In genomic region chrX:40094900-40095587, GRCh38 we compare ENCODE assay signal across 8 cellular contexts. TPM values are rescaled to one million over a fixed set of nuclear protein-coding genes. Genes with fewer than 3 reads are reported as not detected.
DNase-seq lines count a peak whose midpoint lies in the region; ATAC-seq and TF ChIP-seq lines count a peak whose summit lies in the region.

No MANE protein-coding gene starts in this region.

- H3K27me3 ChIP-seq in layer of hippocampus (ENCODE audit: control insufficient read depth, insufficient read depth, low read length) (no peaks in the 10 kb centered on the region), thyroid gland (peaks cover 6% of the 10 kb centered on the region)

- intact Hi-C loops in thyroid gland (cut with DNase I), result loop anchor here (5.0 kb wide), 1 partner anchor 52 kb away; no protein-coding TSS in a partner anchor

- ATAC-seq in GM19455 (IDR thresholded peaks at IDR 0.05; ENCODE audit: unreplicated experiment), result no peak

- peak overlapping the region in 2 of 3 donors; percentile 25 to 54 for H3K4me3 ChIP-seq in thyroid gland (replicated peaks in 1 of 3)

- no peak for TF ChIP-seq POLR2A in thyroid gland (IDR thresholded peaks at IDR 0.05)

- no peak for DNase-seq in activated naive CD4-positive, alpha-beta T cell treated with anti-CD3 and anti-CD28 coated beads, Interleukin-2, amount 50 U/mL, for 16 hours
- DNase-seq in activated naive CD8-positive, alpha-beta T cell treated with anti-CD3 and anti-CD28 coated beads for 36 hours, result no peak
- no peak for DNase-seq in thyroid gland
- no peak for DNase-seq in GM10266 (ENCODE audit: extremely low spot score)
- DNase-seq in NCI-H2227 (lab: John Stamatoyannopoulos, UW; ENCODE audit: unreplicated experiment), result no peak

- peaks cover 3% of the 10 kb centered on the region for H3K36me3 Mint-ChIP-seq in activated naive CD4-positive, alpha-beta T cell treated with anti-CD3 and anti-CD28 coated beads, Interleukin-2, amount 50 U/mL, for 24 hours
- H3K36me3 Mint-ChIP-seq in activated naive CD8-positive, alpha-beta T cell treated with anti-CD3 and anti-CD28 coated beads for 36 hours, result peaks cover 6% of the 10 kb centered on the region

- peak overlapping the region; percentile 80 for H3K27ac Mint-ChIP-seq in activated naive CD4-positive, alpha-beta T cell treated with anti-CD3 and anti-CD28 coated beads, Interleukin-2, amount 50 U/mL, for 24 hours
- H3K27ac Mint-ChIP-seq in activated naive CD8-positive, alpha-beta T cell treated with anti-CD3 and anti-CD28 coated beads for 36 hours, result peak overlapping the region; percentile 75

- H3K36me3 ChIP-seq in thyroid gland, result no peaks in the 10 kb centered on the region

- WGBS in thyroid gland, 2 donors, result 1% methylated on average over 12 to 16 of the region's 34 CpGs

- H3K4me1 ChIP-seq in thyroid gland, result peaks cover 20 to 24% of the 10 kb centered on the region in 2 donors

- no peaks in the 10 kb centered on the region for H3K27me3 Mint-ChIP-seq in activated naive CD4-positive, alpha-beta T cell treated with anti-CD3 and anti-CD28 coated beads, Interleukin-2, amount 50 U/mL, for 24 hours
- H3K27me3 Mint-ChIP-seq in activated naive CD8-positive, alpha-beta T cell treated with anti-CD3 and anti-CD28 coated beads for 36 hours, result no peaks in the 10 kb centered on the region

- peak overlapping the region; percentile 38 for H3K27ac ChIP-seq in layer of hippocampus (ENCODE audit: low read depth, low read length)
- H3K27ac ChIP-seq in thyroid gland, result peak overlapping the region; percentile 67 to 80 (median 75)

- TF ChIP-seq CTCF in thyroid gland (IDR thresholded peaks at IDR 0.05), result no peak
- no peak for TF ChIP-seq CTCF in GM10266 (IDR thresholded peaks at IDR 0.05; ENCODE audit: control insufficient read depth, insufficient read depth, low read depth, missing control alignments)

- H3K4me3 Mint-ChIP-seq in activated naive CD4-positive, alpha-beta T cell treated with anti-CD3 and anti-CD28 coated beads, Interleukin-2, amount 50 U/mL, for 24 hours, result peak overlapping the region; percentile 94
- peak overlapping the region; percentile 87 for H3K4me3 Mint-ChIP-seq in activated naive CD8-positive, alpha-beta T cell treated with anti-CD3 and anti-CD28 coated beads for 36 hours

- H3K9me3 Mint-ChIP-seq in activated naive CD4-positive, alpha-beta T cell treated with anti-CD3 and anti-CD28 coated beads, Interleukin-2, amount 50 U/mL, for 24 hours, result no peaks in the 10 kb centered on the region
- H3K9me3 Mint-ChIP-seq in activated naive CD8-positive, alpha-beta T cell treated with anti-CD3 and anti-CD28 coated beads for 36 hours, result no peaks in the 10 kb centered on the region

- H3K4me1 Mint-ChIP-seq in activated naive CD4-positive, alpha-beta T cell treated with anti-CD3 and anti-CD28 coated beads, Interleukin-2, amount 50 U/mL, for 24 hours, result peaks cover 34% of the 10 kb centered on the region
- H3K4me1 Mint-ChIP-seq in activated naive CD8-positive, alpha-beta T cell treated with anti-CD3 and anti-CD28 coated beads for 36 hours, result peaks cover 24% of the 10 kb centered on the region

- H3K9me3 ChIP-seq in thyroid gland, result no peaks in the 10 kb centered on the region

RNA-seq across cellular contexts. Expression of gene BCOR, which starts 2.7 kb away (rescaled TPM):
- 10 to 100 TPM; 32.3 to 36.0 TPM for total RNA-seq in activated naive CD8-positive, alpha-beta T cell treated with anti-CD3 and anti-CD28 coated beads for 36 hours
- total RNA-seq in thyroid gland, result 10 to 100 TPM; 30.9 to 67.4 (median 42.4) TPM
